In genomic region chr10:49279015-49279880, GRCh38 we compare ENCODE assay signal across 16 cellular contexts. TPM values are rescaled to one million over a fixed set of nuclear protein-coding genes. Genes with fewer than 3 reads are reported as not detected.
"Had no signal": no experiment of that assay in that cellular context is flagged by ENCODE, and none has a peak within 500 bp of the region (broad histone marks: within the 10 kb centered on the region; RNA-seq: fewer than 3 reads in every experiment).

No MANE protein-coding gene starts in this region.

- H3K36me3 ChIP-seq: esophagus muscularis mucosa had no signal

- H3K27ac Mint-ChIP-seq: activated naive CD4-positive, alpha-beta T cell treated with anti-CD3 and anti-CD28 coated beads, Interleukin-2, amount 50 U/mL, for 72 hours had no signal

- H3K27ac ChIP-seq: esophagus muscularis mucosa, VCaP had no signal

- H3K4me3 Mint-ChIP-seq: neural crest cell had no signal

- H3K36me3 Mint-ChIP-seq: activated naive CD4-positive, alpha-beta T cell treated with anti-CD3 and anti-CD28 coated beads, Interleukin-2, amount 50 U/mL, for 72 hours had no signal

- H3K4me3 ChIP-seq: esophagus muscularis mucosa, smooth muscle cell had no signal

- H3K9me3 ChIP-seq: esophagus muscularis mucosa had no signal

- DNase-seq: activated CD4-positive, alpha-beta T cell treated with anti-CD3 and anti-CD28 coated beads, Interleukin-2, amount 50 U/mL, for 48 hours; activated gamma-delta T cell; caudate nucleus; hypothalamus; kidney; retina; stimulated activated CD4-positive, alpha-beta T cell treated with anti-CD3 and anti-CD28 coated beads, Interleukin-4, amount 100 ng/mL, for 4 hours; stimulated activated naive CD4-positive, alpha-beta T cell treated with Interleukin-2 at 50 U/mL for 16 hours had no signal

- H3K9me3 Mint-ChIP-seq: activated naive CD4-positive, alpha-beta T cell treated with anti-CD3 and anti-CD28 coated beads, Interleukin-2, amount 50 U/mL, for 72 hours; neural crest cell had no signal

RNA-seq across cellular contexts. Expression of gene C10orf71, which starts 19.7 kb away (rescaled TPM):
- total RNA-seq: activated naive CD4-positive, alpha-beta T cell treated with anti-CD3 and anti-CD28 coated beads, Interleukin-2, amount 50 U/mL, for 72 hours; glomerular endothelial cell; kidney; liver; neural crest cell; smooth muscle cell; T-helper 1 cell treated with Interleukin-12 subunit alpha and Interleukin-12 subunit beta and Interleukin-4 antibody, amounts not matched to agents 30 ng/mL and 1 ng/mL, for 36 hours had no signal
- polyA plus RNA-seq: smooth muscle cell had no signal
